Comparison of ENCODE assay signal across 22 cellular contexts in the genomic region with DNA sequence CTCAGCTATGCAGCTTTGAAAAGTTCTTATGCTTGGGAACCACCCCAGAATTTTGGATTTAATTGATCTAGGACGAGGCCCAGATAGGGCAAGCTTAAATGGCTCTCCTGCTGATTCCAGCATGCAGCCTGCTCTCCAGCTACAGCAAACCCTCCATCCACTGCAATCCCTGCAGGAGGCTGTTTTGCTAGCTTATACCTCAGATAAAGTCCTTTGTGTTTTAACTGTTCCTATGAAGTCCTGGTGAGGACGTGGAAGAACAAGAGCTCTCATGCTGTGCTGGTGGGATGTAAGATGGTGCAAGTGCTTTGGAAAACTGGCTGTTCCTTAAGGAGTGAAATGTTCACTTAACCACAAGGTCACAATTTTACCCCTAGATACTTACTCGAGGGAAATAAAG.
"Had no signal": no experiment of that assay in that cellular context is flagged by ENCODE, and none has a peak within 500 bp of the region (broad histone marks: within the 10 kb centered on the region; RNA-seq: fewer than 3 reads in every experiment).

No MANE protein-coding gene starts in this region.

- H3K27ac ChIP-seq: colonic mucosa, esophagus muscularis mucosa, foreskin keratinocyte, gastroesophageal sphincter, heart left ventricle, hepatocyte, lower lobe of right lung, right lobe of liver, suprapubic skin, transverse colon, vagina had no signal

- H3K9me3 ChIP-seq: colonic mucosa, esophagus muscularis mucosa, heart left ventricle, lower lobe of right lung, right lobe of liver, suprapubic skin, transverse colon, vagina had no signal

- DNase-seq: colonic mucosa; effector CD8-positive, alpha-beta T cell; foreskin keratinocyte; heart left ventricle; left ventricle myocardium superior; lower lobe of right lung; natural killer cell; right lobe of liver; small intestine; stimulated activated CD4-positive, alpha-beta T cell treated with anti-CD3 and anti-CD28 coated beads, Interleukin-12 subunit alpha, Interleukin-12 subunit beta, amount 100 ng/mL, for 4 hours; stimulated activated CD4-positive, alpha-beta T cell treated with anti-CD3 and anti-CD28 coated beads, Interleukin-1b, Interleukin-23, amount 100 ng/mL, for 48 hours; stimulated activated CD4-positive, alpha-beta T cell treated with anti-CD3 and anti-CD28 coated beads, Interleukin-4, amount 100 ng/mL, for 1 hour; stimulated activated CD8-positive, alpha-beta memory T cell treated with anti-CD3 and anti-CD28 coated beads, Interleukin-4, amount 100 ng/mL, for 48 hours; stimulated activated naive CD4-positive, alpha-beta T cell; stimulated activated naive CD8-positive, alpha-beta T cell treated with anti-CD3 and anti-CD28 coated beads, Interleukin-15, amount 100 ng/mL, for 72 hours; transverse colon had no signal

- H3K4me3 ChIP-seq: colonic mucosa, esophagus muscularis mucosa, gastroesophageal sphincter, heart left ventricle, hepatocyte, lower lobe of right lung, right lobe of liver, suprapubic skin, transverse colon, vagina had no signal

- H3K4me1 ChIP-seq: colonic mucosa, esophagus muscularis mucosa, foreskin keratinocyte, gastroesophageal sphincter, heart left ventricle, lower lobe of right lung, right lobe of liver, suprapubic skin, transverse colon, vagina had no signal

- ATAC-seq: foreskin keratinocyte; gastroesophageal sphincter; heart left ventricle; left ventricle myocardium superior; lower lobe of right lung; natural killer cell; right lobe of liver; stimulated activated naive CD8-positive, alpha-beta T cell treated with anti-CD3 and anti-CD28 coated beads, Interleukin-15, amount 100 ng/mL, for 72 hours had no signal

- H3K27ac Mint-ChIP-seq: dendritic cell treated with granulocyte-macrophage colony-stimulating factor and Interleukin-4, amounts not matched to agents 40 ng/mL and 50 ng/mL, for 4 days; natural killer cell; stimulated activated naive CD8-positive, alpha-beta T cell treated with anti-CD3 and anti-CD28 coated beads, Interleukin-15, amount 100 ng/mL, for 72 hours had no signal

- H3K9me3 Mint-ChIP-seq: dendritic cell treated with granulocyte-macrophage colony-stimulating factor and Interleukin-4, amounts not matched to agents 40 ng/mL and 50 ng/mL, for 4 days; natural killer cell; stimulated activated naive CD8-positive, alpha-beta T cell treated with anti-CD3 and anti-CD28 coated beads, Interleukin-15, amount 100 ng/mL, for 72 hours had no signal

- H3K36me3 ChIP-seq: colonic mucosa, esophagus muscularis mucosa, gastroesophageal sphincter, heart left ventricle, lower lobe of right lung, right lobe of liver, suprapubic skin, transverse colon, vagina had no signal

- H3K4me1 Mint-ChIP-seq: natural killer cell; stimulated activated naive CD8-positive, alpha-beta T cell treated with anti-CD3 and anti-CD28 coated beads, Interleukin-15, amount 100 ng/mL, for 72 hours had no signal

- H3K4me3 Mint-ChIP-seq: dendritic cell treated with granulocyte-macrophage colony-stimulating factor and Interleukin-4, amounts not matched to agents 40 ng/mL and 50 ng/mL, for 4 days; natural killer cell; stimulated activated naive CD8-positive, alpha-beta T cell treated with anti-CD3 and anti-CD28 coated beads, Interleukin-15, amount 100 ng/mL, for 72 hours had no signal

- H3K36me3 Mint-ChIP-seq: natural killer cell had no signal

- H3K27me3 Mint-ChIP-seq: stimulated activated naive CD8-positive, alpha-beta T cell treated with anti-CD3 and anti-CD28 coated beads, Interleukin-15, amount 100 ng/mL, for 72 hours had no signal
